In the genomic region with DNA sequence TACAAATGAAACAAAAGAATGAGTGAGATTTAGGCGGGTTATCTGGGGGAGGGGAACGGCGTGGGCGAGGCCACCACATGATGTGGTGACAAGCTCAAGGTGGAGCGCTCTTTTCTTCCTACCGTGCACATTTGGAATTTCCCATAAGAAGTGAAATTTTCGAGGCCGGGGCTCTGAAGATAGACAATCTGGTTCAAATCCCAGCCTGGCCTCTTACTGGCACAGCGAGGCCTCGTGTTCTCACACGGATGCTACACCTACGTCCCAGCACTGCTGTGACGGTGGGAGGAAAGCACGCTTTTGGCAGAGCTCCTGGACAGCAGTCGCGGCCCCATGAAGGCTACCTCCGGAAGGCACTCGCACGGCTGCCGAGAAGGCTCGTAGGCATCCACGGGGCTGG, we compare ENCODE assay signal across 1 cellular context.
TF ChIP-seq lines count a peak whose summit lies in the region.

No MANE protein-coding gene starts in this region.

TF ChIP-seq in WTC11, 78 proteins besides CTCF, POLR2A, EP300 and RAD21 (continued from another document):
- TF ChIP-seq ZBTB21 (CRISPR knock-in tag; IDR thresholded peaks at IDR 0.05; ENCODE audit: borderline replicate concordance), result no peak
- TF ChIP-seq SMAD4 (CRISPR knock-in tag; IDR thresholded peaks at IDR 0.05), result no peak
- TF ChIP-seq, protein P1, sequence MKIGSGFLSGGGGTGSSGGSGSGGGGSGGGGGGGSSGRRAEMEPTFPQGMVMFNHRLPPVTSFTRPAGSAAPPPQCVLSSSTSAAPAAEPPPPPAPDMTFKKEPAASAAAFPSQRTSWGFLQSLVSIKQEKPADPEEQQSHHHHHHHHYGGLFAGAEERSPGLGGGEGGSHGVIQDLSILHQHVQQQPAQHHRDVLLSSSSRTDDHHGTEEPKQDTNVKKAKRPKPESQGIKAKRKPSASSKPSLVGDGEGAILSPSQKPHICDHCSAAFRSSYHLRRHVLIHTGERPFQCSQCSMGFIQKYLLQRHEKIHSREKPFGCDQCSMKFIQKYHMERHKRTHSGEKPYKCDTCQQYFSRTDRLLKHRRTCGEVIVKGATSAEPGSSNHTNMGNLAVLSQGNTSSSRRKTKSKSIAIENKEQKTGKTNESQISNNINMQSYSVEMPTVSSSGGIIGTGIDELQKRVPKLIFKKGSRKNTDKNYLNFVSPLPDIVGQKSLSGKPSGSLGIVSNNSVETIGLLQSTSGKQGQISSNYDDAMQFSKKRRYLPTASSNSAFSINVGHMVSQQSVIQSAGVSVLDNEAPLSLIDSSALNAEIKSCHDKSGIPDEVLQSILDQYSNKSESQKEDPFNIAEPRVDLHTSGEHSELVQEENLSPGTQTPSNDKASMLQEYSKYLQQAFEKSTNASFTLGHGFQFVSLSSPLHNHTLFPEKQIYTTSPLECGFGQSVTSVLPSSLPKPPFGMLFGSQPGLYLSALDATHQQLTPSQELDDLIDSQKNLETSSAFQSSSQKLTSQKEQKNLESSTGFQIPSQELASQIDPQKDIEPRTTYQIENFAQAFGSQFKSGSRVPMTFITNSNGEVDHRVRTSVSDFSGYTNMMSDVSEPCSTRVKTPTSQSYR (CRISPR knock-in tag; IDR thresholded peaks at IDR 0.05), result no peak
- TF ChIP-seq ZNF416 (CRISPR knock-in tag; IDR thresholded peaks at IDR 0.05), result no peak
- TF ChIP-seq, protein P2, sequence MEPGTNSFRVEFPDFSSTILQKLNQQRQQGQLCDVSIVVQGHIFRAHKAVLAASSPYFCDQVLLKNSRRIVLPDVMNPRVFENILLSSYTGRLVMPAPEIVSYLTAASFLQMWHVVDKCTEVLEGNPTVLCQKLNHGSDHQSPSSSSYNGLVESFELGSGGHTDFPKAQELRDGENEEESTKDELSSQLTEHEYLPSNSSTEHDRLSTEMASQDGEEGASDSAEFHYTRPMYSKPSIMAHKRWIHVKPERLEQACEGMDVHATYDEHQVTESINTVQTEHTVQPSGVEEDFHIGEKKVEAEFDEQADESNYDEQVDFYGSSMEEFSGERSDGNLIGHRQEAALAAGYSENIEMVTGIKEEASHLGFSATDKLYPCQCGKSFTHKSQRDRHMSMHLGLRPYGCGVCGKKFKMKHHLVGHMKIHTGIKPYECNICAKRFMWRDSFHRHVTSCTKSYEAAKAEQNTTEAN (CRISPR knock-in tag; IDR thresholded peaks at IDR 0.05), result no peak
- TF ChIP-seq ZNF121 (CRISPR knock-in tag; IDR thresholded peaks at IDR 0.05), result no peak
TF ChIP-seq in WTC11: peak in this region for 0.
